8 cellular contexts compared by ENCODE assay signal in the genomic region with DNA sequence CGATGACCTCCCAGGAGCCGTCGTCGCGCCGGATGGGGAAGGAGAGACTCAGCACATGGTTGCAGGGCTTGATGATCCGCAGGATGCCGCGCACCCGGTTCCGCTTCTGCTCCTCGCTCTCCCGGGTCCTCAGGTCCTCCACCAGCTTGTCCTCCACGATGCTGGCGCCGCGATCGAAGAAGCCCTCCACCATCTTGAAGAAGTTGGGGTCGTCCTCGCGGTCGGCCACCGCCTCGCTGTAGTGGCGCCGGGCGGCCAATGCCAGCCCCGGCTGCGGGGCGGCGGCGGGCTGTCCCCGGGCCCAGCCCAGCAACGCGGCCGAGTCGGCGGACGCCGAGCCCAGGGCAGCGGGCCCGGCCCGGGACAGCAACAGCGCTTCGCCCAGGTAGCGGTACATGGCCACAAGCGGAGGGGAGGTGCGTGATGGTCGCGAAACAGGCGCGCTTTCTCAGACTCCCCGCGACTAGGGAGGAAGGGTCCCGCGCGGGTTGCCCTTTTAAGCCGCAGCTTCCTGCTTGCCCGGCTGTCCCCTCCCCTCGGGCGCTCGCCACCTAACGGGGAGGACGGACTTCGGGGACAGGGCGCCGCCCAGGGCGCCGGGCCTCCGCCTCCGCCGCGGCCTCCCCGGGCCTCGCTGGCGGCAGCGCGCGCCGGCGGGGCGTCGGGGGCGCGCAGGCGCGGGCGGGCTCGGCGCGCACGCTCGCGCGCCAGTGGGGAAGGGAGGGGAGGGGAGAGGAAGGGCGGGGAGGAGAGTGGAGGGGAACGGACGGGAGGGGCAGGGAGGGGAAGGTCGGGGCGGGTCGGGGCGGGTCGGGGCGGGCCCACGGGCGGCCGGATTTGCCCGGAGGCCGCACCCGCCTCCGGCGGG. TPM values are rescaled to one million over a fixed set of nuclear protein-coding genes. Genes with fewer than 3 reads are reported as not detected.
DNase-seq lines count a peak whose midpoint lies in the region; ATAC-seq and TF ChIP-seq lines count a peak whose summit lies in the region.

A gene (minus strand): TSS at position 471 of the 868 bp plus-strand sequence. CDS start 74 bp downstream, at position 397.
A gene with protein sequence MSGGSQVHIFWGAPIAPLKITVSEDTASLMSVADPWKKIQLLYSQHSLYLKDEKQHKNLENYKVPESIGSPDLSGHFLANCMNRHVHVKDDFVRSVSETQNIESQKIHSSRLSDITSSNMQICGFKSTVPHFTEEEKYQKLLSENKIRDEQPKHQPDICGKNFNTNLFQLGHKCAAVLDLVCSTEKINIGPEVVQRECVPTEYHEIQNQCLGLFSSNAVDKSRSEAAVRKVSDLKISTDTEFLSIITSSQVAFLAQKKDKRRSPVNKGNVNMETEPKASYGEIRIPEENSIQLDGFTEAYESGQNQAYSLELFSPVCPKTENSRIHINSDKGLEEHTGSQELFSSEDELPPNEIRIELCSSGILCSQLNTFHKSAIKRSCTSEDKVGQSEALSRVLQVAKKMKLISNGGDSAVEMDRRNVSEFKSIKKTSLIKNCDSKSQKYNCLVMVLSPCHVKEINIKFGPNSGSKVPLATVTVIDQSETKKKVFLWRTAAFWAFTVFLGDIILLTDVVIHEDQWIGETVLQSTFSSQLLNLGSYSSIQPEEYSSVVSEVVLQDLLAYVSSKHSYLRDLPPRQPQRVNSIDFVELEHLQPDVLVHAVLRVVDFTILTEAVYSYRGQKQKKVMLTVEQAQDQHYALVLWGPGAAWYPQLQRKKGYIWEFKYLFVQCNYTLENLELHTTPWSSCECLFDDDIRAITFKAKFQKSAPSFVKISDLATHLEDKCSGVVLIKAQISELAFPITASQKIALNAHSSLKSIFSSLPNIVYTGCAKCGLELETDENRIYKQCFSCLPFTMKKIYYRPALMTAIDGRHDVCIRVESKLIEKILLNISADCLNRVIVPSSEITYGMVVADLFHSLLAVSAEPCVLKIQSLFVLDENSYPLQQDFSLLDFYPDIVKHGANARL (plus strand): TSS at position 834 of the 868 bp plus-strand sequence. CDS start 56,149 bp downstream, outside the sequence.

- peak within 1 kb of the TSS; percentile 75 for H2AFZ ChIP-seq in KMS-11 (ENCODE audit: low read depth)

- H4K20me1 ChIP-seq in DOHH2 (ENCODE audit: control insufficient read depth, insufficient read depth, low read depth, low read length): peaks cover 24% of the 10 kb centered on the region
- H4K20me1 ChIP-seq in KMS-11 (ENCODE audit: insufficient read depth): 0 out of 2 replicates have a peak, but pooled peaks cover 7% of the 10 kb centered on the region

- H3K36me3 ChIP-seq in DOHH2 (ENCODE audit: control insufficient read depth, low read length): peaks cover 57% of the 10 kb centered on the region
- H3K36me3 ChIP-seq in KMS-11 (ENCODE audit: insufficient read depth): no peaks in the 10 kb centered on the region

- peak within 1 kb of the TSS; percentile 98 for H3K4me3 Mint-ChIP-seq in neural crest cell

- peak within 1 kb of the TSS; percentile 93 for H3K4me3 ChIP-seq in DOHH2 (ENCODE audit: low read length)
- H3K4me3 ChIP-seq in KMS-11 (IDR thresholded peaks at IDR 0.05; ENCODE audit: insufficient read depth, low read depth, low read length): no peak within 1 kb of the TSS
- H3K4me3 ChIP-seq in foreskin fibroblast (ENCODE audit: low read depth in 1 of 2, low read length in 2 of 2): peak within 1 kb of the TSS; percentile 77 to 93

- ATAC-seq in GM21723 (IDR thresholded peaks at IDR 0.05; ENCODE audit: unreplicated experiment): peak; percentile 70

- DNase-seq in SIG-M5 (lab: John Stamatoyannopoulos, UW) (peak; percentile 27), activated gamma-delta T cell (lab: John Stamatoyannopoulos, UW) (peak; percentile 79), foreskin fibroblast (peak; percentile 93 to 96), neural crest cell (ENCODE audit: low read depth, low spot score) (peak; percentile 83), stromal cell of bone marrow (ENCODE audit: low read depth) (peak; percentile 78)

- peaks cover 44% of the 10 kb centered on the region for H3K4me1 ChIP-seq in DOHH2 (ENCODE audit: control insufficient read depth, low read length)
- peaks cover 41% of the 10 kb centered on the region for H3K4me1 ChIP-seq in KMS-11 (ENCODE audit: low read depth, poor library complexity, severe bottlenecking)

- H3K27me3 Mint-ChIP-seq in neural crest cell (ENCODE audit: low read depth): no peaks in the 10 kb centered on the region

- peaks cover 40% of the 10 kb centered on the region for H3K4me1 Mint-ChIP-seq in neural crest cell

- H3K9ac ChIP-seq in KMS-11: peak within 1 kb of the TSS; percentile 94

- H3K4me2 ChIP-seq in DOHH2 (ENCODE audit: low read length): peak within 1 kb of the TSS; percentile 89
- peak within 1 kb of the TSS; percentile 92 for H3K4me2 ChIP-seq in KMS-11

- H3K79me2 ChIP-seq in DOHH2 (ENCODE audit: control insufficient read depth, low read length): peaks cover 88% of the 10 kb centered on the region
- H3K79me2 ChIP-seq in KMS-11 (ENCODE audit: insufficient read depth, low read depth): peaks cover 62% of the 10 kb centered on the region

- H3K27me3 ChIP-seq in DOHH2 (ENCODE audit: control insufficient read depth, low read length) (no peaks in the 10 kb centered on the region), KMS-11 (ENCODE audit: insufficient read depth, low read depth) (no peaks in the 10 kb centered on the region)

- no peaks in the 10 kb centered on the region for H3K9me2 ChIP-seq in DOHH2 (replicated peaks; ENCODE audit: control insufficient read depth, low read length)

- peaks cover 7% of the 10 kb centered on the region for H3K36me3 Mint-ChIP-seq in neural crest cell (ENCODE audit: low read depth)

- H3K9me3 Mint-ChIP-seq in neural crest cell: no peaks in the 10 kb centered on the region

- H3F3A ChIP-seq in DOHH2 (ENCODE audit: control insufficient read depth, insufficient read depth): no peaks in the 10 kb centered on the region

- peak within 1 kb of the TSS; percentile 96 for H3K27ac Mint-ChIP-seq in neural crest cell (ENCODE audit: unreplicated experiment)

- TF ChIP-seq CTCF in DOHH2 (IDR thresholded peaks at IDR 0.05; ENCODE audit: low read depth, low read length, poor library complexity, severe bottlenecking): no peak
- TF ChIP-seq CTCF in KMS-11 (conservative IDR thresholded peaks at IDR 0.05; ENCODE audit: low read depth, low read length): no peak
- TF ChIP-seq CTCF in foreskin fibroblast (IDR thresholded peaks at IDR 0.05; ENCODE audit: low read depth, low read length): no peak
- TF ChIP-seq CTCF in neural crest cell (conservative IDR thresholded peaks at IDR 0.05): no peak

- no peaks in the 10 kb centered on the region for H3K9me3 ChIP-seq in DOHH2 (ENCODE audit: control insufficient read depth, insufficient read depth, low read length)

- peak within 1 kb of the TSS; percentile 78 for H3K27ac ChIP-seq in DOHH2 (ENCODE audit: low read depth, low read length)
- peak within 1 kb of the TSS; percentile 95 for H3K27ac ChIP-seq in KMS-11

RNA-seq across cellular contexts. Expression of the first gene that starts in this region (rescaled TPM):
- 101 and 105 TPM in 2 replicates for total RNA-seq in neural crest cell

RNA-seq across cellular contexts. Expression of the second gene that starts in this region (rescaled TPM):
- 26.9 and 28.3 TPM in 2 replicates for total RNA-seq in neural crest cell

Comparison
In these comparisons a context has a peak if more than half of its experiments do, and no peak if none do; other contexts are left out.
1. DNase-seq: peak in every context shown above with its lines; median percentile 94 in foreskin fibroblast; 83 in neural crest cell; 79 in activated gamma-delta T cell; 78 in stromal cell of bone marrow; 27 in SIG-M5.